Comparison of ENCODE assay signal across 1 cellular context in genomic region chr2:190882831-190883582, GRCh38.
TF ChIP-seq lines count a peak whose summit lies in the region.

No MANE protein-coding gene starts in this region.

TF ChIP-seq in IMR-90, 13 proteins besides CTCF, POLR2A, EP300 and RAD21 (continued from another document):
- TF ChIP-seq ELK1 (IDR thresholded peaks at IDR 0.05; ENCODE audit: borderline replicate concordance, low read depth, low read length) = no peak
